In genomic region chr6:89690944-89691324, GRCh38 we compare ENCODE assay signal across 14 cellular contexts. TPM values are rescaled to one million over a fixed set of nuclear protein-coding genes. Genes with fewer than 3 reads are reported as not detected.
A peak's percentile ranks its signal among the peaks of the same experiment; 100 is the strongest.
DNase-seq lines count a peak whose midpoint lies in the region; FAIRE-seq and TF ChIP-seq lines count a peak whose summit lies in the region.
"Had no signal": no experiment of that assay in that cellular context is flagged by ENCODE, and none has a peak within 500 bp of the region (broad histone marks: within the 10 kb centered on the region; RNA-seq: fewer than 3 reads in every experiment).

No MANE protein-coding gene starts in this region.

- no peaks in the 10 kb centered on the region for H3K79me2 ChIP-seq in mesendoderm (ENCODE audit: control insufficient read depth, insufficient read depth, low read length)

- H3K9me3 ChIP-seq in HUES6 (ENCODE audit: control insufficient read depth, insufficient read depth, low read depth, low read length) = no peaks in the 10 kb centered on the region

- no peak overlapping the region for H3K4me2 ChIP-seq in mesendoderm (ENCODE audit: low read length)

- peaks cover 4% of the 10 kb centered on the region for H3K79me1 ChIP-seq in mesendoderm (ENCODE audit: low read length)

- peaks cover 92% of the 10 kb centered on the region for H3K36me3 ChIP-seq in HUES6 (ENCODE audit: control insufficient read depth, insufficient read depth, low read length)
- H3K36me3 ChIP-seq in mesendoderm (ENCODE audit: control insufficient read depth, insufficient read depth, low read length) = peaks cover 27% of the 10 kb centered on the region

- no peak overlapping the region for H4K5ac ChIP-seq in mesendoderm (ENCODE audit: low read length)

- H3K9ac ChIP-seq in HUES6 (ENCODE audit: low read length) (peak overlapping the region; percentile 60), mesendoderm (ENCODE audit: low read length) (no peak overlapping the region)

- TF ChIP-seq CTCF in astrocyte of the spinal cord (IDR thresholded peaks at IDR 0.05; ENCODE audit: low read depth, low read length) = no peak

- no peak overlapping the region for H4K8ac ChIP-seq in mesendoderm (ENCODE audit: low read depth, low read length)

- H3K27me3 ChIP-seq in HUES6 (ENCODE audit: control insufficient read depth, insufficient read depth, low read length) (no peaks in the 10 kb centered on the region), mesendoderm (ENCODE audit: insufficient read depth, low read length, poor library complexity) (no peaks in the 10 kb centered on the region)

- no peak for TF ChIP-seq POLR2A in GM12891 (IDR thresholded peaks at IDR 0.05; ENCODE audit: low read depth, low read length)

- H3K4me1 ChIP-seq in HUES6 (ENCODE audit: control insufficient read depth, insufficient read depth, low read length) = peaks cover 48% of the 10 kb centered on the region
- H3K4me1 ChIP-seq in mesendoderm (ENCODE audit: control insufficient read depth, low read depth, low read length) = peaks cover 13% of the 10 kb centered on the region

- H2BK5ac ChIP-seq in mesendoderm (ENCODE audit: low read length) = no peak overlapping the region

- H2AK5ac ChIP-seq in mesendoderm (ENCODE audit: low read length) = no peak overlapping the region

- peak in 2 of 3 experiments; percentile 11 to 54 for DNase-seq in NCI-H1417 (lab: John Stamatoyannopoulos, UW)
- DNase-seq in NCI-H1417 treated with DMSO at 0.1 percent for 48 hours (lab: John Stamatoyannopoulos, UW) = no peak
- peak; percentile 2 for DNase-seq in astrocyte of the spinal cord (ENCODE audit: low read depth, low spot score)
- peak; percentile 92 for DNase-seq in mesendoderm
- no peak for DNase-seq in GF-D8 (lab: John Stamatoyannopoulos, UW)
- DNase-seq in UCSD-AML1 (lab: John Stamatoyannopoulos, UW; ENCODE audit: unreplicated experiment) = no peak
- DNase-seq in GM12891 (ENCODE audit: insufficient read length, low spot score) = no peak
- DNase-seq: amniotic stem cell, mesenchymal stem cell, NCI-H2081 treated with DMSO at 0.1 percent for 48 hours, occipital lobe, small intestine had no signal

- H3K56ac ChIP-seq in mesendoderm (ENCODE audit: low read length) = peak overlapping the region; percentile 58

- no peak overlapping the region for H2BK15ac ChIP-seq in mesendoderm (replicated peaks; ENCODE audit: low read depth)

- H3K23ac ChIP-seq in mesendoderm (ENCODE audit: low read length) = no peak overlapping the region

- no peak overlapping the region for H3K4me3 ChIP-seq in HUES6 (ENCODE audit: low read depth, low read length)
- H3K4me3 ChIP-seq in astrocyte of the spinal cord (ENCODE audit: low read depth, low read length) = no peak overlapping the region
- no peak overlapping the region for H3K4me3 ChIP-seq in mesendoderm (ENCODE audit: low read length)

- in situ Hi-C loops in astrocyte of the spinal cord (cut with HindIII; ENCODE audit: low sequenced_read_pairs) = no loop called here

- no peak for FAIRE-seq in GM12891 (lab: Jason Lieb, UNC)
- FAIRE-seq: small intestine had no signal

- H3K18ac ChIP-seq in mesendoderm (ENCODE audit: low read length) = no peak overlapping the region

- peak overlapping the region; percentile 85 for H3K27ac ChIP-seq in HUES6 (ENCODE audit: low read depth, low read length)
- peak overlapping the region; percentile 93 for H3K27ac ChIP-seq in mesendoderm (ENCODE audit: low read depth, low read length)
- H3K27ac ChIP-seq: 22Rv1 had no signal

- no peak overlapping the region for H2BK120ac ChIP-seq in mesendoderm (ENCODE audit: low read depth, low read length)

- no peak overlapping the region for H3K4ac ChIP-seq in mesendoderm (ENCODE audit: low read depth, low read length)

TF ChIP-seq in GM12891, 5 proteins besides CTCF, POLR2A, EP300 and RAD21:
- TF ChIP-seq PAX5 (IDR thresholded peaks at IDR 0.05; ENCODE audit: insufficient read depth, low read length, severe bottlenecking) = no peak
- TF ChIP-seq POLR2AphosphoS5 (IDR thresholded peaks at IDR 0.05; ENCODE audit: low read depth, low read length) = no peak
- TF ChIP-seq POU2F2 (IDR thresholded peaks at IDR 0.05; ENCODE audit: low read depth, low read length) = no peak
- no peak for TF ChIP-seq SPI1 (IDR thresholded peaks at IDR 0.05; ENCODE audit: low read depth, low read length)
- no peak for TF ChIP-seq TAF1 (IDR thresholded peaks at IDR 0.05; ENCODE audit: low read depth, low read length)

RNA-seq across cellular contexts. Expression of gene LYRM2, which starts 52.4 kb away (rescaled TPM):
- polyA plus RNA-seq in mesendoderm (2013, experiment 1 of 2) = 30.4 TPM
- 30.0 TPM for polyA plus RNA-seq in mesendoderm (2013, experiment 2 of 2)
- 21.5 TPM for polyA plus RNA-seq in GM12891 (2012; ENCODE audit: low read depth, missing spikeins)

Comparison
In these comparisons a context has a peak if more than half of its experiments do, and no peak if none do; other contexts are left out.
1. DNase-seq: peak in NCI-H1417 (2 of 3), astrocyte of the spinal cord (single experiment) and mesendoderm (single experiment); none in NCI-H1417 treated with DMSO at 0.1 percent for 48 hours (single experiment), GF-D8 (single experiment), UCSD-AML1 (single experiment) and GM12891 (single experiment).